In genomic region chr13:52454825-52455676, GRCh38 we compare ENCODE assay signal across 1 cellular context.
A peak's percentile ranks its signal among the peaks of the same experiment; 100 is the strongest.
TF ChIP-seq lines count a peak whose summit lies in the region.

Gene CKAP2, plus strand, starts transcription at chr13:52455478. Its CDS starts 79 bp downstream, at chr13:52455557.

TF ChIP-seq in HepG2, 621 proteins besides CTCF, POLR2A, EP300 and RAD21 (continued from another document and continues in another):
- no peak for TF ChIP-seq ZBTB25 (CRISPR knock-in tag; IDR thresholded peaks at IDR 0.05)
- TF ChIP-seq TAF15 (IDR thresholded peaks at IDR 0.05; ENCODE audit: low read depth, low read length, poor library complexity, severe bottlenecking): no peak
- 0 out of 2 replicates have a peak, but pooled peaks have one; percentile 38 for TF ChIP-seq SMYD3 (CRISPR knock-in tag; IDR thresholded peaks at IDR 0.05)
- TF ChIP-seq RXRB (CRISPR knock-in tag; IDR thresholded peaks at IDR 0.05; ENCODE audit: borderline replicate concordance): no peak
- peak; percentile 68; the same call in 1 of the 2 replicates for TF ChIP-seq ZNF710 (CRISPR knock-in tag; IDR thresholded peaks at IDR 0.05; ENCODE audit: borderline replicate concordance)
- TF ChIP-seq, protein P1, sequence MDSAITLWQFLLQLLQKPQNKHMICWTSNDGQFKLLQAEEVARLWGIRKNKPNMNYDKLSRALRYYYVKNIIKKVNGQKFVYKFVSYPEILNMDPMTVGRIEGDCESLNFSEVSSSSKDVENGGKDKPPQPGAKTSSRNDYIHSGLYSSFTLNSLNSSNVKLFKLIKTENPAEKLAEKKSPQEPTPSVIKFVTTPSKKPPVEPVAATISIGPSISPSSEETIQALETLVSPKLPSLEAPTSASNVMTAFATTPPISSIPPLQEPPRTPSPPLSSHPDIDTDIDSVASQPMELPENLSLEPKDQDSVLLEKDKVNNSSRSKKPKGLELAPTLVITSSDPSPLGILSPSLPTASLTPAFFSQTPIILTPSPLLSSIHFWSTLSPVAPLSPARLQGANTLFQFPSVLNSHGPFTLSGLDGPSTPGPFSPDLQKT (CRISPR knock-in tag; IDR thresholded peaks at IDR 0.05; ENCODE audit: borderline replicate concordance): no peak
- peak; percentile 71; the same call in 1 of the 2 replicates for TF ChIP-seq ZNF430 (CRISPR knock-in tag; IDR thresholded peaks at IDR 0.05)
- TF ChIP-seq NFE2 (CRISPR knock-in tag; IDR thresholded peaks at IDR 0.05): no peak
- TF ChIP-seq, protein P2, sequence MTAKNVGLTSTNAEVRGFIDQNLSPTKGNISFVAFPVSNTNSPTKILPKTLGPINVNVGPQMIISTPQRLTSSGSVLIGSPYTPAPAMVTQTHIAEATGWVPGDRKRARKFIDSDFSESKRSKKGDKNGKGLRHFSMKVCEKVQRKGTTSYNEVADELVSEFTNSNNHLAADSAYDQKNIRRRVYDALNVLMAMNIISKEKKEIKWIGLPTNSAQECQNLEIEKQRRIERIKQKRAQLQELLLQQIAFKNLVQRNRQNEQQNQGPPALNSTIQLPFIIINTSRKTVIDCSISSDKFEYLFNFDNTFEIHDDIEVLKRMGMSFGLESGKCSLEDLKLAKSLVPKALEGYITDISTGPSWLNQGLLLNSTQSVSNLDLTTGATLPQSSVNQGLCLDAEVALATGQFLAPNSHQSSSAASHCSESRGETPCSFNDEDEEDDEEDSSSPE (CRISPR knock-in tag; IDR thresholded peaks at IDR 0.05): peak; percentile 90
- TF ChIP-seq ZFP36L1 (CRISPR knock-in tag; IDR thresholded peaks at IDR 0.05): no peak
- TF ChIP-seq KDM5B (CRISPR knock-in tag; IDR thresholded peaks at IDR 0.05; ENCODE audit: borderline replicate concordance): peak; percentile 95
- no peak for TF ChIP-seq MAZ (IDR thresholded peaks at IDR 0.05; ENCODE audit: borderline replicate concordance, low read depth, low read length)
- peak; percentile 51; the same call in 1 of the 2 replicates for TF ChIP-seq MAZ (CRISPR knock-in tag; IDR thresholded peaks at IDR 0.05; ENCODE audit: low read depth)
- no peak; the same call in 1 of the 2 replicates for TF ChIP-seq ZNF839 (CRISPR knock-in tag; IDR thresholded peaks at IDR 0.05; ENCODE audit: borderline replicate concordance)
- TF ChIP-seq MIER2 (CRISPR knock-in tag; IDR thresholded peaks at IDR 0.05): no peak
- TF ChIP-seq MIXL1 (CRISPR knock-in tag; IDR thresholded peaks at IDR 0.05): no peak
- TF ChIP-seq ZZZ3 (CRISPR knock-in tag; IDR thresholded peaks at IDR 0.05; ENCODE audit: borderline replicate concordance): no peak
- TF ChIP-seq SAFB2 (CRISPR knock-in tag; IDR thresholded peaks at IDR 0.05; ENCODE audit: borderline replicate concordance, low read depth): no peak
- no peak; the same call in 1 of the 2 replicates for TF ChIP-seq ZFP90 (CRISPR knock-in tag; IDR thresholded peaks at IDR 0.05; ENCODE audit: borderline replicate concordance)
- 0 out of 4 replicates have a peak, but pooled peaks of 1 of the 2 experiments have one; percentile 12 for TF ChIP-seq MAFK (conservative IDR thresholded peaks at IDR 0.05 in 1 of 2, IDR thresholded peaks at IDR 0.05 in 1 of 2; ENCODE audit: low read length in 2 of 2)
- no peak for TF ChIP-seq ZSCAN22 (CRISPR knock-in tag; IDR thresholded peaks at IDR 0.05)
- TF ChIP-seq ZIK1 (CRISPR knock-in tag; IDR thresholded peaks at IDR 0.05; ENCODE audit: borderline replicate concordance, low read depth): no peak
- TF ChIP-seq SNAPC4 (CRISPR knock-in tag; IDR thresholded peaks at IDR 0.05): peak; percentile 88
- TF ChIP-seq HNF1B (CRISPR knock-in tag; IDR thresholded peaks at IDR 0.05): peak; percentile 69
- peak; percentile 90; the same call in 1 of the 2 replicates for TF ChIP-seq ATF7-NPFF (CRISPR knock-in tag; IDR thresholded peaks at IDR 0.05; ENCODE audit: low read depth)
- no peak for TF ChIP-seq ZNF790 (CRISPR knock-in tag; IDR thresholded peaks at IDR 0.05; ENCODE audit: borderline replicate concordance)
- TF ChIP-seq CHD2 (IDR thresholded peaks at IDR 0.05; ENCODE audit: low read depth, low read length): no peak
- no peak for TF ChIP-seq ZNF780A (CRISPR knock-in tag; IDR thresholded peaks at IDR 0.05)
- TF ChIP-seq, protein P3, sequence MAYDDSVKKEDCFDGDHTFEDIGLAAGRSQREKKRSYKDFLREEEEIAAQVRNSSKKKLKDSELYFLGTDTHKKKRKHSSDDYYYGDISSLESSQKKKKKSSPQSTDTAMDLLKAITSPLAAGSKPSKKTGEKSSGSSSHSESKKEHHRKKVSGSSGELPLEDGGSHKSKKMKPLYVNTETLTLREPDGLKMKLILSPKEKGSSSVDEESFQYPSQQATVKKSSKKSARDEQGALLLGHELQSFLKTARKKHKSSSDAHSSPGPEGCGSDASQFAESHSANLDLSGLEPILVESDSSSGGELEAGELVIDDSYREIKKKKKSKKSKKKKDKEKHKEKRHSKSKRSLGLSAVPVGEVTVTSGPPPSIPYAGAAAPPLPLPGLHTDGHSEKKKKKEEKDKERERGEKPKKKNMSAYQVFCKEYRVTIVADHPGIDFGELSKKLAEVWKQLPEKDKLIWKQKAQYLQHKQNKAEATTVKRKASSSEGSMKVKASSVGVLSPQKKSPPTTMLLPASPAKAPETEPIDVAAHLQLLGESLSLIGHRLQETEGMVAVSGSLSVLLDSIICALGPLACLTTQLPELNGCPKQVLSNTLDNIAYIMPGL (CRISPR knock-in tag; IDR thresholded peaks at IDR 0.05; ENCODE audit: borderline replicate concordance in 1 of 2, low read depth in 1 of 2): peak; percentile 62 to 74; a peak in 3 of 4 replicates
- TF ChIP-seq, protein P4, sequence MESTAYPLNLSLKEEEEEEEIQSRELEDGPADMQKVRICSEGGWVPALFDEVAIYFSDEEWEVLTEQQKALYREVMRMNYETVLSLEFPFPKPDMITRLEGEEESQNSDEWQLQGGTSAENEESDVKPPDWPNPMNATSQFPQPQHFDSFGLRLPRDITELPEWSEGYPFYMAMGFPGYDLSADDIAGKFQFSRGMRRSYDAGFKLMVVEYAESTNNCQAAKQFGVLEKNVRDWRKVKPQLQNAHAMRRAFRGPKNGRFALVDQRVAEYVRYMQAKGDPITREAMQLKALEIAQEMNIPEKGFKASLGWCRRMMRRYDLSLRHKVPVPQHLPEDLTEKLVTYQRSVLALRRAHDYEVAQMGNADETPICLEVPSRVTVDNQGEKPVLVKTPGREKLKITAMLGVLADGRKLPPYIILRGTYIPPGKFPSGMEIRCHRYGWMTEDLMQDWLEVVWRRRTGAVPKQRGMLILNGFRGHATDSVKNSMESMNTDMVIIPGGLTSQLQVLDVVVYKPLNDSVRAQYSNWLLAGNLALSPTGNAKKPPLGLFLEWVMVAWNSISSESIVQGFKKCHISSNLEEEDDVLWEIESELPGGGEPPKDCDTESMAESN (CRISPR knock-in tag; conservative IDR thresholded peaks at IDR 0.05): peak; percentile 66
- no peak for TF ChIP-seq PBX3 (CRISPR knock-in tag; IDR thresholded peaks at IDR 0.05; ENCODE audit: borderline replicate concordance)
- TF ChIP-seq ZNF724P (CRISPR knock-in tag; IDR thresholded peaks at IDR 0.05; ENCODE audit: borderline replicate concordance): no peak; the same call in 1 of the 2 replicates
- TF ChIP-seq PAWR (CRISPR knock-in tag; IDR thresholded peaks at IDR 0.05; ENCODE audit: borderline replicate concordance): no peak
- TF ChIP-seq DMTF1 (CRISPR knock-in tag; IDR thresholded peaks at IDR 0.05): no peak
- TF ChIP-seq MEIS2 (CRISPR knock-in tag; IDR thresholded peaks at IDR 0.05): no peak; the same call in 1 of the 2 replicates
- TF ChIP-seq SNAPC2 (CRISPR knock-in tag; IDR thresholded peaks at IDR 0.05): 0 out of 2 replicates have a peak, but pooled peaks have one; percentile 73
